In genomic region chr17:18794841-18795240, GRCh38 we compare ENCODE assay signal across 10 cellular contexts. TPM values are rescaled to one million over a fixed set of nuclear protein-coding genes. Genes with fewer than 3 reads are reported as not detected.
DNase-seq lines count a peak whose midpoint lies in the region; ATAC-seq and TF ChIP-seq lines count a peak whose summit lies in the region.
"Not testable (repeated sequence)": the region's sequence is repeated elsewhere in the genome, so short reads cannot be mapped to it uniquely, and the experiment has no call there.
"Had no signal": no experiment of that assay in that cellular context is flagged by ENCODE, and none has a peak within 500 bp of the region (broad histone marks: within the 10 kb centered on the region; RNA-seq: fewer than 3 reads in every experiment).

No MANE protein-coding gene starts in this region.

- not testable (repeated sequence) for H3K23me2 ChIP-seq in H9 (ENCODE audit: insufficient read length, low read depth, low read length, poor library complexity, severe bottlenecking)

- not testable (repeated sequence) for H3K56ac ChIP-seq in H9 (ENCODE audit: insufficient read length, low read depth, low read length)

- H2AFZ ChIP-seq in H9 (ENCODE audit: low read length): not testable (repeated sequence)

- not testable (repeated sequence) for H3K4me1 Mint-ChIP-seq in H9; MCF 10A (ENCODE audit: insufficient read depth, unreplicated experiment)
- H3K4me1 Mint-ChIP-seq in activated CD8-positive, alpha-beta T cell treated with anti-CD3 and anti-CD28 coated beads for 36 hours (ENCODE audit: low read depth): peaks cover 14% of the 10 kb centered on the region
- peaks cover 14% of the 10 kb centered on the region for H3K4me1 Mint-ChIP-seq in osteocyte (ENCODE audit: unreplicated experiment)

- H3K27ac ChIP-seq in H9 (ENCODE audit: insufficient read length, low read depth, low read length): not testable (repeated sequence)

- H3K36me3 Mint-ChIP-seq in H9 (ENCODE audit: insufficient read depth in 1 of 3, low read depth in 3 of 3) (peaks cover 8 to 48% (median 39%) of the 10 kb centered on the region in 3 experiments; a peak in 6 of 7 replicates), MCF 10A (ENCODE audit: insufficient read depth, unreplicated experiment) (peaks cover 47% of the 10 kb centered on the region), osteocyte (ENCODE audit: unreplicated experiment) (peaks cover 23% of the 10 kb centered on the region)
- H3K36me3 Mint-ChIP-seq in activated CD8-positive, alpha-beta T cell treated with anti-CD3 and anti-CD28 coated beads for 36 hours (ENCODE audit: low read depth): peaks cover 23% of the 10 kb centered on the region

- not testable (repeated sequence) for H3K79me2 ChIP-seq in H9 (ENCODE audit: insufficient read depth, low read length)

- H4K8ac ChIP-seq in H9 (replicated peaks; ENCODE audit: insufficient read length, low read depth, low read length): not testable (repeated sequence)

- H3K9ac ChIP-seq in H9 (ENCODE audit: extremely low read depth, insufficient read length, low read length): not testable (repeated sequence)

- CTCF ChIA-PET in activated CD8-positive, alpha-beta T cell treated with anti-CD3 and anti-CD28 coated beads for 36 hours (lab: Charles Lee); MCF 10A (lab: Yijun Ruan, JAX): not testable (repeated sequence)

- H4K20me1 ChIP-seq in H9 (ENCODE audit: control insufficient read depth, insufficient read depth, insufficient read length): not testable (repeated sequence)

- not testable (repeated sequence) for H4K5ac ChIP-seq in H9 (ENCODE audit: insufficient read length, low read depth, low read length)

- H4K91ac ChIP-seq in H9 (ENCODE audit: insufficient read length, low read depth, low read length): not testable (repeated sequence)

- ATAC-seq in activated CD8-positive, alpha-beta T cell treated with anti-CD3 and anti-CD28 coated beads for 36 hours: not testable (repeated sequence)

- H3K23ac ChIP-seq in H9 (ENCODE audit: insufficient read length, low read depth, low read length): not testable (repeated sequence)

- H3T11ph ChIP-seq in H9 (ENCODE audit: low read length): not testable (repeated sequence)

- H3K27me3 ChIP-seq in H9 (ENCODE audit: insufficient read depth, low read length): not testable (repeated sequence)

- H3K27ac Mint-ChIP-seq in H9 (peak overlapping the region in 2 of 3 experiments; percentile 76 to 91; a peak in 4 of 7 replicates), MCF 10A (ENCODE audit: low read depth, unreplicated experiment) (peak overlapping the region; percentile 10), osteocyte (ENCODE audit: unreplicated experiment) (peak overlapping the region; percentile 69)
- H3K27ac Mint-ChIP-seq in activated CD8-positive, alpha-beta T cell treated with anti-CD3 and anti-CD28 coated beads for 36 hours: peak overlapping the region; percentile 39

- not testable (repeated sequence) for H3K4me3 Mint-ChIP-seq in H9; activated CD8-positive, alpha-beta T cell treated with anti-CD3 and anti-CD28 coated beads for 36 hours; MCF 10A (ENCODE audit: unreplicated experiment); osteocyte (ENCODE audit: unreplicated experiment)

- TF ChIP-seq CTCF in H9 (conservative IDR thresholded peaks at IDR 0.05); activated CD8-positive, alpha-beta T cell treated with anti-CD3 and anti-CD28 coated beads for 36 hours (IDR thresholded peaks at IDR 0.05); MCF 10A (IDR thresholded peaks at IDR 0.05; ENCODE audit: unreplicated experiment); osteocyte (IDR thresholded peaks at IDR 0.05): not testable (repeated sequence)

- H2AK5ac ChIP-seq in H9 (ENCODE audit: insufficient read length, low read length): not testable (repeated sequence)

- no CpG with 5 or more reads among the region's 4 CpGs for WGBS in H9 (ENCODE audit: extremely low coverage, insufficient read length, low lambda C conversion rate)

- not testable (repeated sequence) for H3K79me1 ChIP-seq in H9 (ENCODE audit: insufficient read depth, low read depth, low read length, poor library complexity, severe bottlenecking)

- not testable (repeated sequence) for H3K18ac ChIP-seq in H9 (ENCODE audit: insufficient read length, low read depth, low read length)

- not testable (repeated sequence) for H3K4ac ChIP-seq in H9 (ENCODE audit: low read depth, low read length)

- peak; percentile 70 for DNase-seq in EH (ENCODE audit: low read depth)
- not testable (repeated sequence) for DNase-seq in H9; activated CD8-positive, alpha-beta T cell treated with anti-CD3 and anti-CD28 coated beads for 36 hours; MCF 10A (ENCODE audit: unreplicated experiment); osteocyte (ENCODE audit: extremely low spot score, unreplicated experiment)
- DNase-seq in fibroblast of gingiva (ENCODE audit: low read depth): peak; percentile 44
- peak; percentile 2 for DNase-seq in left kidney (ENCODE audit: low read depth, low spot score)

- not testable (repeated sequence) for H2BK5ac ChIP-seq in H9 (ENCODE audit: insufficient read length, low read length)

- H3K27me3 Mint-ChIP-seq in H9 (ENCODE audit: low read depth); activated CD8-positive, alpha-beta T cell treated with anti-CD3 and anti-CD28 coated beads for 36 hours; MCF 10A (ENCODE audit: insufficient read depth, unreplicated experiment); osteocyte (ENCODE audit: unreplicated experiment): not testable (repeated sequence)

- not testable (repeated sequence) for H3K9me3 ChIP-seq in H9 (ENCODE audit: control insufficient read depth, low read depth, low read length)

- not testable (repeated sequence) for H3K9me3 Mint-ChIP-seq in H9; activated CD8-positive, alpha-beta T cell treated with anti-CD3 and anti-CD28 coated beads for 36 hours; MCF 10A (ENCODE audit: unreplicated experiment); osteocyte (ENCODE audit: unreplicated experiment)

- BruUV-seq in MCF 10A (replicated peaks; lab: Mats Ljungman, UMichigan): not testable (repeated sequence)

- H2BK15ac ChIP-seq in H9 (ENCODE audit: low read depth, low read length): not testable (repeated sequence)

- not testable (repeated sequence) for H3K4me2 ChIP-seq in H9 (ENCODE audit: insufficient read depth, insufficient read length, low read length)

- H2BK120ac ChIP-seq in H9 (ENCODE audit: low read depth, low read length, poor library complexity, severe bottlenecking): not testable (repeated sequence)

- H2BK20ac ChIP-seq in H9 (ENCODE audit: low read depth, low read length, poor library complexity, severe bottlenecking): not testable (repeated sequence)

- not testable (repeated sequence) for H3K14ac ChIP-seq in H9 (ENCODE audit: insufficient read depth, low read length)

- POLR2A ChIA-PET in activated CD8-positive, alpha-beta T cell treated with anti-CD3 and anti-CD28 coated beads for 36 hours (lab: Charles Lee); MCF 10A (lab: Yijun Ruan, JAX): not testable (repeated sequence)

- H2BK12ac ChIP-seq in H9 (ENCODE audit: insufficient read length, low read depth, low read length): not testable (repeated sequence)

- intact Hi-C loops in activated CD8-positive, alpha-beta T cell treated with anti-CD3 and anti-CD28 coated beads for 36 hours (cut with micrococcal nuclease); MCF 10A (cut with micrococcal nuclease): not testable (repeated sequence)

- H3K4me1 ChIP-seq in H9 (ENCODE audit: insufficient read depth, low read length): not testable (repeated sequence)

RNA-seq across cellular contexts. Expression of gene TVP23B, which starts 13.9 kb away (rescaled TPM):
- 18.7 and 20.5 TPM in 2 replicates for total RNA-seq in H9 (2021)
- total RNA-seq in activated CD8-positive, alpha-beta T cell treated with anti-CD3 and anti-CD28 coated beads for 36 hours: 10 to 100 TPM; 26.8 to 27.8 TPM
- 66.6 and 73.9 TPM in 2 replicates for total RNA-seq in MCF 10A (2022)
- 33.2 and 39.4 TPM in 2 replicates for total RNA-seq in osteocyte

RNA-seq across cellular contexts. Expression of gene FBXW10, which starts 51.0 kb away (rescaled TPM):
- total RNA-seq in H9 (2021) (not detected in 2 replicates), MCF 10A (2022) (0.22 and 0.23 TPM in 2 replicates), osteocyte (not detected in 2 replicates)
- total RNA-seq in activated CD8-positive, alpha-beta T cell treated with anti-CD3 and anti-CD28 coated beads for 36 hours: not detected
- total RNA-seq: CD8-positive, alpha-beta T cell; LHCN-M2; Right ventricle myocardium inferior had no signal

Comparison
In these comparisons a context has a peak if more than half of its experiments do, and no peak if none do; other contexts are left out.
1. H3K27ac Mint-ChIP-seq: peak in every context shown above with its lines; median percentile 84 in H9; 69 in osteocyte; 39 in activated CD8-positive, alpha-beta T cell treated with anti-CD3 and anti-CD28 coated beads for 36 hours; 10 in MCF 10A.